ENCODE assay signal across 8 cellular contexts in genomic region chr9:4741365-4742031, GRCh38. TPM values are rescaled to one million over a fixed set of nuclear protein-coding genes. Genes with fewer than 3 reads are reported as not detected.
DNase-seq lines count a peak whose midpoint lies in the region; ATAC-seq and TF ChIP-seq lines count a peak whose summit lies in the region.

No MANE protein-coding gene starts in this region.

- H3K27me3 ChIP-seq in HL-60 (ENCODE audit: insufficient read depth, poor library complexity, severe bottlenecking) (no peaks in the 10 kb centered on the region), esophagus muscularis mucosa (no peaks in the 10 kb centered on the region), muscle layer of colon (ENCODE audit: control insufficient read depth in 1 of 2, insufficient read depth in 2 of 2, low read length in 2 of 2) (no peaks in the 10 kb centered on the region), vagina (no peaks in the 10 kb centered on the region)

- H3K9ac ChIP-seq in muscle layer of colon (ENCODE audit: low read length), result peak overlapping the region; percentile 53

- no peak for TF ChIP-seq EP300 in esophagus muscularis mucosa (IDR thresholded peaks at IDR 0.05)

- CTCF ChIA-PET in WTC11 (lab: Charles Lee), result interaction anchor here (1.1 to 3.8 kb wide), 9 partner anchors 9 to 860 kb away, joined by 3 to 19 read pairs (median 5); partner anchors contain the start of genes CDC37L1, PLPP6 and SPATA6L

- H3K4me3 Mint-ChIP-seq in WTC11, result peak overlapping the region; percentile 78

- peak; percentile 27 for DNase-seq in NCI-H510A treated with DMSO at 0.1 percent for 48 hours (lab: John Stamatoyannopoulos, UW)
- no peak for DNase-seq in NCI-H510A (lab: John Stamatoyannopoulos, UW)
- DNase-seq in HL-60 (ENCODE audit: low read depth in 1 of 2, low spot score in 1 of 2), result peak in 1 of 2 experiments; percentile 14
- peak; percentile 62 for DNase-seq in WTC11 (ENCODE audit: low spot score)
- DNase-seq in esophagus muscularis mucosa (ENCODE audit: extremely low spot score), result no peak
- DNase-seq in vagina (ENCODE audit: extremely low spot score in 2 of 2), result peak in 1 of 2 donors; percentile 88
- no peak for DNase-seq in MV-4-11 (lab: John Stamatoyannopoulos, UW)

- intact Hi-C loops in esophagus muscularis mucosa (cut with DNase I) (loop anchor here (2.0 to 5.0 kb wide), 3 partner anchors 51 to 79 kb away; partner anchors contain the start of genes PLPP6 and RCL1), vagina (cut with DNase I) (loop anchor here (5.0 kb wide), 1 partner anchor 59 kb away; no protein-coding TSS in a partner anchor)

- POLR2A ChIA-PET in WTC11 (lab: Charles Lee), result interaction anchor here (0.6 to 3.0 kb wide), 7 partner anchors 10 to 522 kb away, joined by 3 to 16 read pairs (median 5); partner anchors contain the start of genes CDC37L1 and RCL1

- WGBS in esophagus muscularis mucosa, result 3% methylated on average over 42 of the region's 52 CpGs

- peak; percentile 52 for ATAC-seq in WTC11

- peak overlapping the region; percentile 84 for H3K4me3 ChIP-seq in HL-60 (replicated peaks; ENCODE audit: insufficient read depth, low read length)
- peak overlapping the region; percentile 85 to 97 (median 90) for H3K4me3 ChIP-seq in esophagus muscularis mucosa
- H3K4me3 ChIP-seq in muscle layer of colon (ENCODE audit: low read depth in 1 of 2, low read length in 2 of 2), result peak overlapping the region; percentile 64 to 94
- H3K4me3 ChIP-seq in vagina, result peak overlapping the region; percentile 98 to 99

- H3K36me3 Mint-ChIP-seq in WTC11, result no peaks in the 10 kb centered on the region

- no peaks in the 10 kb centered on the region for H3K27me3 Mint-ChIP-seq in WTC11 (ENCODE audit: low read depth)

- H3K9me3 Mint-ChIP-seq in WTC11, result peaks cover 6% of the 10 kb centered on the region; the same call in 1 of the 2 replicates

- no peaks in the 10 kb centered on the region for H3K9me3 ChIP-seq in esophagus muscularis mucosa
- H3K9me3 ChIP-seq in muscle layer of colon (ENCODE audit: low read length), result no peaks in the 10 kb centered on the region
- no peaks in the 10 kb centered on the region for H3K9me3 ChIP-seq in vagina

- H3K27ac Mint-ChIP-seq in WTC11, result peak overlapping the region; percentile 82

- TF ChIP-seq CTCF in HL-60 (IDR thresholded peaks at IDR 0.05; ENCODE audit: insufficient read depth, low read length) (no peak), WTC11 (IDR thresholded peaks at IDR 0.05) (no peak), esophagus muscularis mucosa (IDR thresholded peaks at IDR 0.05) (no peak), vagina (IDR thresholded peaks at IDR 0.05) (no peak)

- H3K27ac ChIP-seq in HL-60 (replicated peaks), result peak overlapping the region; percentile 64
- H3K27ac ChIP-seq in esophagus muscularis mucosa (replicated peaks in 1 of 4), result peak overlapping the region; percentile 83 to 97 (median 93)
- H3K27ac ChIP-seq in muscle layer of colon (ENCODE audit: low read depth, low read length), result peak overlapping the region; percentile 95
- H3K27ac ChIP-seq in vagina, result peak overlapping the region; percentile 98

- no peaks in the 10 kb centered on the region for H3K36me3 ChIP-seq in esophagus muscularis mucosa
- H3K36me3 ChIP-seq in muscle layer of colon (ENCODE audit: insufficient read depth, low read length), result no peaks in the 10 kb centered on the region
- no peaks in the 10 kb centered on the region for H3K36me3 ChIP-seq in vagina

- TF ChIP-seq POLR2A in esophagus muscularis mucosa (IDR thresholded peaks at IDR 0.05; ENCODE audit: low read depth), result no peak
- TF ChIP-seq POLR2A in vagina (IDR thresholded peaks at IDR 0.05), result no peak

- peaks cover 34% of the 10 kb centered on the region for H3K4me1 Mint-ChIP-seq in WTC11

- peaks cover 11 to 43% (median 38%) of the 10 kb centered on the region in 4 donors for H3K4me1 ChIP-seq in esophagus muscularis mucosa
- peaks cover 13% of the 10 kb centered on the region for H3K4me1 ChIP-seq in muscle layer of colon (ENCODE audit: insufficient read depth, low read length)
- H3K4me1 ChIP-seq in vagina, result peaks cover 31% of the 10 kb centered on the region

TF ChIP-seq in WTC11, 78 proteins besides CTCF, POLR2A, EP300 and RAD21:
- no peak for TF ChIP-seq ZNF416 (CRISPR knock-in tag; IDR thresholded peaks at IDR 0.05)
- TF ChIP-seq ZNF423 (CRISPR knock-in tag; IDR thresholded peaks at IDR 0.05), result peak; percentile 53; the same call in 1 of the 2 replicates
- TF ChIP-seq ZBTB43 (CRISPR knock-in tag; IDR thresholded peaks at IDR 0.05), result 0 out of 2 replicates have a peak, but pooled peaks have one; percentile 4

RNA-seq across cellular contexts. Expression of gene AK3, which starts 0.5 kb away (rescaled TPM):
- total RNA-seq in WTC11 (2021), result 28.5 to 30.2 TPM (median 29.1 TPM) in 3 replicates
- 100 to 1,000 TPM in 3 of 4 donors, 10 to 100 TPM in 1; 90.0 to 129 (median 118) TPM for total RNA-seq in esophagus muscularis mucosa
- total RNA-seq in vagina, result 72.4 TPM

RNA-seq across cellular contexts. Expression of gene RCL1, which starts 51.2 kb away (rescaled TPM):
- total RNA-seq in WTC11 (2021) (22.4 to 27.2 TPM (median 25.3 TPM) in 3 replicates), esophagus muscularis mucosa (10 to 100 TPM; 13.4 to 19.1 (median 14.9) TPM), vagina (24.8 TPM)

Comparison
In these comparisons a context has a peak if more than half of its experiments do, and no peak if none do; other contexts are left out.
1. DNase-seq: peak in NCI-H510A treated with DMSO at 0.1 percent for 48 hours (single experiment) and WTC11 (single experiment); none in NCI-H510A (single experiment), esophagus muscularis mucosa (single experiment) and MV-4-11 (single experiment).
2. Peak in every context shown above with its lines, with median percentiles within 50 percentile points of each other: H3K27ac ChIP-seq and H3K4me3 ChIP-seq.